ENCODE assay signal across 7 cellular contexts in the genomic region with DNA sequence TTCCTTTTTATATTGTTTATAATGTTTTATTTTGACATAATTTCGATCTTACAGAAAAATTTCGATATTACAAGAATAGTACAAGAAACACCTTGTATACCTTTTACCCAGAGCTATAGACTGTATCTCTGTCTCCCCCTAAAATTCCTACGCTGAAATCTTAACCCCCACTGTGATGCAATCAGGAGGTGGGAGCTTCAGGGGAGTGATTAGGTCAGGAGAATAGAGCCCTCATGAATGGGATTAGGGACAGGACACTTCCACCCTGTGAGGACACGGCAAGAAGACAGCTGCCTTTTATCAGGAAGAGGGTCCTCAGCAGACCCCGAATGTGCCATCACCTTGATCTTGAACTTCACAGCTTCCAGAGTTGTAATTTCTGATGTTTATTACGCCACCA.
"Had no signal": no experiment of that assay in that cellular context is flagged by ENCODE, and none has a peak within 500 bp of the region (broad histone marks: within the 10 kb centered on the region; RNA-seq: fewer than 3 reads in every experiment).

No MANE protein-coding gene starts in this region.

- H3K4me3 Mint-ChIP-seq: H9 had no signal

- H3K4me3 ChIP-seq: K562 had no signal

- DNase-seq: GOT3, H9, HCEC 1CT, IMR-90 had no signal

- ATAC-seq: K562 had no signal

- FAIRE-seq: H54, HTR-8/SVneo, K562 had no signal

- H3K27ac Mint-ChIP-seq: H9 had no signal
